22 cellular contexts compared by ENCODE assay signal in the genomic region with DNA sequence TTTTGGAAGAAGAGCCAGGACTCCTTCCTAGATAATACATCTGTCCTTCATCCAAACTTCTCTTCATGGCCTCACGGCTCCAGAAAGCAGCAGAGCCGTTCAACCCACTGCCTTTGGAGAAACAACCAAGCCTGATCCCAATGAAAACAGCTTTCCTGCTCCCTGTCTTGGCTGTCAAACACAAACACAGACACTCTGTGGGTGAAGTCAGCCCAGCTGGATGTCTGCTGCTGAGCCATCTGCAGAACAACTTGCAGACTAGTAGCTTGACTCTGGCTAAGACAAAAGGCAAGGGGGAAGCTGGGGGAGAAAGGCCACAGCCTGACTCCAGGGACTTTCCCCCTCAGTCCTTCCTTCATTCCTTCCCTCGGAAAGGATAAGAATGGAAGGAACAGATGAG.
A peak's percentile ranks its signal among the peaks of the same experiment; 100 is the strongest.
DNase-seq lines count a peak whose midpoint lies in the region; ATAC-seq and TF ChIP-seq lines count a peak whose summit lies in the region.
"Had no signal": no experiment of that assay in that cellular context is flagged by ENCODE, and none has a peak within 500 bp of the region (broad histone marks: within the 10 kb centered on the region; RNA-seq: fewer than 3 reads in every experiment).

No MANE protein-coding gene starts in this region.

- H3K79me2 ChIP-seq in hepatocyte = no peaks in the 10 kb centered on the region

- H3K36me3 ChIP-seq in hepatocyte (replicated peaks; ENCODE audit: insufficient read depth, low read depth) = no peaks in the 10 kb centered on the region
- H3K36me3 ChIP-seq: tibial nerve had no signal

- no peak overlapping the region for H3K27ac Mint-ChIP-seq in activated T-cell treated with anti-CD3 and anti-CD28 coated beads, Interleukin-2, amount 50 U/mL, for 24 hours
- H3K27ac Mint-ChIP-seq: activated CD4-positive, alpha-beta T cell treated with anti-CD3 and anti-CD28 coated beads, Interleukin-2, amount 10 ng/mL, durations not matched to agents 24 days and 14 days; CD4-positive, alpha-beta memory T cell; natural killer cell had no signal

- H3K4me3 Mint-ChIP-seq in activated T-cell treated with anti-CD3 and anti-CD28 coated beads, Interleukin-2, amount 50 U/mL, for 24 hours = no peak overlapping the region
- H3K4me3 Mint-ChIP-seq: activated CD4-positive, alpha-beta T cell treated with anti-CD3 and anti-CD28 coated beads, Interleukin-2, amount 10 ng/mL, durations not matched to agents 24 days and 14 days; CD4-positive, alpha-beta memory T cell; natural killer cell had no signal

- H2AFZ ChIP-seq in hepatocyte = no peak overlapping the region

- ATAC-seq in HG02885 (IDR thresholded peaks at IDR 0.05; ENCODE audit: poor library complexity, unreplicated experiment) = no peak
- ATAC-seq: foreskin keratinocyte, K562, natural killer cell had no signal

- no peak overlapping the region for H3K4me2 ChIP-seq in hepatocyte

- WGBS in hepatocyte (ENCODE audit: low lambda C conversion rate, missing lambda C conversion rate) = 49% methylated on average over 3 of the region's 3 CpGs

- peak; percentile 37 for DNase-seq in Ammon's horn (ENCODE audit: low spot score)
- peak; percentile 1 for DNase-seq in choroid plexus epithelial cell (ENCODE audit: low read depth)
- DNase-seq in hepatocyte (ENCODE audit: low spot score) = peak; percentile 11
- DNase-seq in retina = peak; percentile 30
- no peak for DNase-seq in activated CD8-positive, alpha-beta memory T cell treated with anti-CD3 and anti-CD28 coated beads, Interleukin-2, amount 50 U/mL, for 48 hours
- DNase-seq in effector CD4-positive, alpha-beta T cell = no peak
- DNase-seq in activated T-cell treated with anti-CD3 and anti-CD28 coated beads, Interleukin-2, amount 50 U/mL, for 24 hours = no peak
- DNase-seq: activated CD4-positive, alpha-beta T cell treated with anti-CD3 and anti-CD28 coated beads, Interleukin-2, amount 10 ng/mL, durations not matched to agents 24 days and 14 days; activated CD8-positive, alpha-beta memory T cell treated with anti-CD3 and anti-CD28 coated beads, Interleukin-2, amount 50 U/mL, for 4 hours; CD4-positive, alpha-beta memory T cell; DND-41; foreskin keratinocyte; natural killer cell; NCI-H1048; NCI-H2029 treated with DMSO at 0.1 percent for 48 hours; stimulated activated naive CD4-positive, alpha-beta T cell treated with Interleukin-2 at 50 U/mL for 16 hours; SW 1271 had no signal

- no peaks in the 10 kb centered on the region for H3K9me3 ChIP-seq in hepatocyte (ENCODE audit: low read depth)
- H3K9me3 ChIP-seq: tibial nerve had no signal

- H3K36me3 Mint-ChIP-seq in activated T-cell treated with anti-CD3 and anti-CD28 coated beads, Interleukin-2, amount 50 U/mL, for 24 hours (ENCODE audit: low read depth) = no peaks in the 10 kb centered on the region
- H3K36me3 Mint-ChIP-seq: CD4-positive, alpha-beta memory T cell; natural killer cell had no signal

- no peaks in the 10 kb centered on the region for H3K27me3 Mint-ChIP-seq in activated T-cell treated with anti-CD3 and anti-CD28 coated beads, Interleukin-2, amount 50 U/mL, for 24 hours
- H3K27me3 Mint-ChIP-seq: activated CD4-positive, alpha-beta T cell treated with anti-CD3 and anti-CD28 coated beads, Interleukin-2, amount 10 ng/mL, durations not matched to agents 24 days and 14 days had no signal

- TF ChIP-seq CTCF in choroid plexus epithelial cell (conservative IDR thresholded peaks at IDR 0.05; ENCODE audit: low read depth, low read length) (no peak), hepatocyte (IDR thresholded peaks at IDR 0.05; ENCODE audit: poor library complexity) (no peak)

- no peak overlapping the region for H3K27ac ChIP-seq in hepatocyte
- H3K27ac ChIP-seq: foreskin keratinocyte, RWPE1 had no signal

- peaks cover 4% of the 10 kb centered on the region for H3K4me1 ChIP-seq in hepatocyte (ENCODE audit: insufficient read depth)
- H3K4me1 ChIP-seq: foreskin keratinocyte had no signal

- H3K9me3 Mint-ChIP-seq in activated T-cell treated with anti-CD3 and anti-CD28 coated beads, Interleukin-2, amount 50 U/mL, for 24 hours = no peaks in the 10 kb centered on the region
- H3K9me3 Mint-ChIP-seq: activated CD4-positive, alpha-beta T cell treated with anti-CD3 and anti-CD28 coated beads, Interleukin-2, amount 10 ng/mL, durations not matched to agents 24 days and 14 days; natural killer cell had no signal

- no peak overlapping the region for H3K4me3 ChIP-seq in choroid plexus epithelial cell (ENCODE audit: low read depth, low read length)
- H3K4me3 ChIP-seq in hepatocyte = no peak overlapping the region
- H3K4me3 ChIP-seq: coronary artery, K562, tibial nerve had no signal

- no peaks in the 10 kb centered on the region for H4K20me1 ChIP-seq in hepatocyte (ENCODE audit: insufficient read depth, poor library complexity, severe bottlenecking)

- no peaks in the 10 kb centered on the region for H3K4me1 Mint-ChIP-seq in activated T-cell treated with anti-CD3 and anti-CD28 coated beads, Interleukin-2, amount 50 U/mL, for 24 hours (ENCODE audit: low read depth)
- H3K4me1 Mint-ChIP-seq: activated CD4-positive, alpha-beta T cell treated with anti-CD3 and anti-CD28 coated beads, Interleukin-2, amount 10 ng/mL, durations not matched to agents 24 days and 14 days; CD4-positive, alpha-beta memory T cell; natural killer cell had no signal

- H3K27me3 ChIP-seq in hepatocyte = no peaks in the 10 kb centered on the region
- H3K27me3 ChIP-seq: foreskin keratinocyte, tibial nerve had no signal

- no peaks in the 10 kb centered on the region for H3K9me2 ChIP-seq in hepatocyte (replicated peaks; ENCODE audit: insufficient read depth)

Comparison
In these comparisons a context has a peak if more than half of its experiments do, and no peak if none do; other contexts are left out.
1. DNase-seq: peak in Ammon's horn (single experiment), choroid plexus epithelial cell (single experiment), hepatocyte (single experiment) and retina (single experiment); none in activated CD8-positive, alpha-beta memory T cell treated with anti-CD3 and anti-CD28 coated beads, Interleukin-2, amount 50 U/mL, for 48 hours (single experiment), effector CD4-positive, alpha-beta T cell (single experiment) and activated T-cell treated with anti-CD3 and anti-CD28 coated beads, Interleukin-2, amount 50 U/mL, for 24 hours (single experiment).